Comparison of ENCODE assay signal across 3 cellular contexts in genomic region chr1:91604632-91605031, GRCh38.
TF ChIP-seq lines count a peak whose summit lies in the region.

No MANE protein-coding gene starts in this region.

TF ChIP-seq in SK-N-SH, 30 proteins besides CTCF, POLR2A, EP300 and RAD21:
- TF ChIP-seq YY1 (IDR thresholded peaks at IDR 0.05; ENCODE audit: low read depth) (no peak), RXRA (IDR thresholded peaks at IDR 0.05; ENCODE audit: borderline replicate concordance, low read depth) (no peak), TAF1 (IDR thresholded peaks at IDR 0.05; ENCODE audit: borderline replicate concordance, low read depth, low read length) (no peak), ELF1 (IDR thresholded peaks at IDR 0.05) (no peak), RCOR1 (IDR thresholded peaks at IDR 0.05; ENCODE audit: low read length) (no peak), ZBTB33 (IDR thresholded peaks at IDR 0.05; ENCODE audit: borderline replicate concordance, low read depth) (no peak), REST (IDR thresholded peaks at IDR 0.05; ENCODE audit: low read depth, low read length) (no peak), GABPA (IDR thresholded peaks at IDR 0.05; ENCODE audit: low read depth) (no peak)
TF ChIP-seq in SK-N-SH: peak in this region for 0.

TF ChIP-seq in SK-N-SH treated with all-trans-retinoic acid at 6 μM for 48 hours, 23 proteins besides CTCF, POLR2A, EP300 and RAD21:
- no peak for TF ChIP-seq ZFP30 (CRISPR knock-in tag; IDR thresholded peaks at IDR 0.05)
- no peak for TF ChIP-seq BACH2 (CRISPR knock-in tag; IDR thresholded peaks at IDR 0.05; ENCODE audit: borderline replicate concordance)
- TF ChIP-seq CSDC2 (CRISPR knock-in tag; IDR thresholded peaks at IDR 0.05), result no peak
- no peak for TF ChIP-seq TCF4 (CRISPR knock-in tag; IDR thresholded peaks at IDR 0.05; ENCODE audit: borderline replicate concordance)
- no peak for TF ChIP-seq CREB5 (CRISPR knock-in tag; IDR thresholded peaks at IDR 0.05; ENCODE audit: low read depth)
- no peak for TF ChIP-seq POU6F1 (CRISPR knock-in tag; IDR thresholded peaks at IDR 0.05; ENCODE audit: borderline replicate concordance, low read depth)
- no peak for TF ChIP-seq ZC3H10 (CRISPR knock-in tag; IDR thresholded peaks at IDR 0.05)
- TF ChIP-seq PATZ1 (CRISPR knock-in tag; IDR thresholded peaks at IDR 0.05; ENCODE audit: borderline replicate concordance), result no peak
- no peak for TF ChIP-seq ESRRG (CRISPR knock-in tag; IDR thresholded peaks at IDR 0.05)
- no peak for TF ChIP-seq ZNF8 (CRISPR knock-in tag; IDR thresholded peaks at IDR 0.05)
- TF ChIP-seq TOX (CRISPR knock-in tag; IDR thresholded peaks at IDR 0.05; ENCODE audit: borderline replicate concordance), result no peak
- TF ChIP-seq ARNTL (CRISPR knock-in tag; IDR thresholded peaks at IDR 0.05; ENCODE audit: borderline replicate concordance, low read depth), result no peak
- no peak for TF ChIP-seq CSRNP3 (CRISPR knock-in tag; IDR thresholded peaks at IDR 0.05)

TF ChIP-seq in H1, 55 proteins besides CTCF, POLR2A, EP300 and RAD21:
- no peak for TF ChIP-seq BCL11A (IDR thresholded peaks at IDR 0.05; ENCODE audit: low read depth in 2 of 2, low read length in 2 of 2)
- TF ChIP-seq BRCA1 (IDR thresholded peaks at IDR 0.05; ENCODE audit: low read depth, low read length), result no peak
- no peak for TF ChIP-seq POU5F1 (IDR thresholded peaks at IDR 0.05; ENCODE audit: low read depth, low read length)
- TF ChIP-seq E2F6 (IDR thresholded peaks at IDR 0.05), result no peak
- TF ChIP-seq SIX5 (IDR thresholded peaks at IDR 0.05; ENCODE audit: low read depth, low read length), result no peak
- TF ChIP-seq EZH2 (IDR thresholded peaks at IDR 0.05; ENCODE audit: low read depth, low read length, severe bottlenecking), result no peak
- no peak for TF ChIP-seq JUN (IDR thresholded peaks at IDR 0.05; ENCODE audit: low read depth, low read length)
- TF ChIP-seq GTF2F1 (IDR thresholded peaks at IDR 0.05; ENCODE audit: borderline replicate concordance, low read depth, low read length), result no peak
- no peak for TF ChIP-seq CBX5 (IDR thresholded peaks at IDR 0.05; ENCODE audit: low read depth, low read length)
- no peak for TF ChIP-seq TCF12 (IDR thresholded peaks at IDR 0.05; ENCODE audit: low read depth, low read length)
- no peak for TF ChIP-seq CHD1 (IDR thresholded peaks at IDR 0.05; ENCODE audit: low read depth, low read length)
- no peak for TF ChIP-seq FOSL1 (IDR thresholded peaks at IDR 0.05; ENCODE audit: insufficient read depth, low read depth, low read length)
- TF ChIP-seq USF2 (IDR thresholded peaks at IDR 0.05; ENCODE audit: low read length), result no peak
- TF ChIP-seq RFX5 (IDR thresholded peaks at IDR 0.05; ENCODE audit: borderline replicate concordance, low read depth, low read length), result no peak
- no peak for TF ChIP-seq CHD7 (IDR thresholded peaks at IDR 0.05; ENCODE audit: insufficient replicate concordance, low read length)
- no peak for TF ChIP-seq CEBPB (IDR thresholded peaks at IDR 0.05; ENCODE audit: low read depth, low read length)
- TF ChIP-seq SP1 (IDR thresholded peaks at IDR 0.05; ENCODE audit: low read depth, low read length), result no peak
- no peak for TF ChIP-seq KDM4A (IDR thresholded peaks at IDR 0.05; ENCODE audit: low read depth, low read length, severe bottlenecking)
- no peak for TF ChIP-seq BACH1 (IDR thresholded peaks at IDR 0.05; ENCODE audit: low read length)
